ENCODE assay signal across 18 cellular contexts in genomic region chr3:16848007-16848406, GRCh38. TPM values are rescaled to one million over a fixed set of nuclear protein-coding genes. Genes with fewer than 3 reads are reported as not detected.
DNase-seq lines count a peak whose midpoint lies in the region; ATAC-seq lines count a peak whose summit lies in the region.
"Had no signal": no experiment of that assay in that cellular context is flagged by ENCODE, and none has a peak within 500 bp of the region (broad histone marks: within the 10 kb centered on the region; RNA-seq: fewer than 3 reads in every experiment).

No MANE protein-coding gene starts in this region.

- intact Hi-C loops in activated CD4-positive, alpha-beta T cell treated with anti-CD3 and anti-CD28 coated beads, Interleukin-2, amount 10 ng/mL, durations not matched to agents 24 days and 14 days (cut with micrococcal nuclease) = loop anchor here (10.0 kb wide), 1 partner anchor 897 kb away; the partner anchor contains the start of gene TBC1D5

- H3K27ac Mint-ChIP-seq in activated CD4-positive, alpha-beta T cell treated with anti-CD3 and anti-CD28 coated beads, Interleukin-2, amount 10 ng/mL, durations not matched to agents 24 days and 14 days = peak overlapping the region; percentile 13
- H3K27ac Mint-ChIP-seq in memory B cell = peak overlapping the region; percentile 26
- H3K27ac Mint-ChIP-seq: type B pancreatic cell had no signal

- H3K9me3 Mint-ChIP-seq in activated CD4-positive, alpha-beta T cell treated with anti-CD3 and anti-CD28 coated beads, Interleukin-2, amount 10 ng/mL, durations not matched to agents 24 days and 14 days = peaks cover 6% of the 10 kb centered on the region
- peaks cover 2% of the 10 kb centered on the region for H3K9me3 Mint-ChIP-seq in memory B cell

- ATAC-seq in GM19351 (IDR thresholded peaks at IDR 0.05; ENCODE audit: unreplicated experiment) = peak; percentile 71
- ATAC-seq in HG02981 (IDR thresholded peaks at IDR 0.05; ENCODE audit: unreplicated experiment) = peak; percentile 48
- ATAC-seq in memory B cell (ENCODE audit: low read depth) = no peak
- ATAC-seq in GM21447 (IDR thresholded peaks at IDR 0.05; ENCODE audit: unreplicated experiment) = no peak
- no peak for ATAC-seq in GM21367 (IDR thresholded peaks at IDR 0.05; ENCODE audit: unreplicated experiment)
- ATAC-seq: left cardiac atrium, mucosa of descending colon had no signal

- H3K4me3 Mint-ChIP-seq in activated CD4-positive, alpha-beta T cell treated with anti-CD3 and anti-CD28 coated beads, Interleukin-2, amount 10 ng/mL, durations not matched to agents 24 days and 14 days = no peak overlapping the region
- no peak overlapping the region for H3K4me3 Mint-ChIP-seq in memory B cell
- H3K4me3 Mint-ChIP-seq: type B pancreatic cell had no signal

- DNase-seq in activated CD4-positive, alpha-beta T cell treated with anti-CD3 and anti-CD28 coated beads, Interleukin-2, amount 10 ng/mL, durations not matched to agents 24 days and 14 days = peak; percentile 56
- no peak for DNase-seq in activated CD4-positive, alpha-beta T cell treated with anti-CD3 and anti-CD28 coated beads for 48 hours
- DNase-seq in memory B cell (ENCODE audit: low spot score in 2 of 2) (no peak), activated gamma-delta T cell (lab: John Stamatoyannopoulos, UW) (no peak)
- DNase-seq: C1 segment of cervical spinal cord, DMS53, hippocampal formation, KG1, left cardiac atrium, mucosa of descending colon, NCI-H1105, NCI-H748 treated with DMSO at 0.1 percent for 48 hours, Peyer's patch had no signal

- H3K36me3 Mint-ChIP-seq in activated CD4-positive, alpha-beta T cell treated with anti-CD3 and anti-CD28 coated beads, Interleukin-2, amount 10 ng/mL, durations not matched to agents 24 days and 14 days (ENCODE audit: low read depth) = peaks cover 2% of the 10 kb centered on the region
- no peaks in the 10 kb centered on the region for H3K36me3 Mint-ChIP-seq in memory B cell
- H3K36me3 Mint-ChIP-seq: type B pancreatic cell had no signal

- H3K4me1 Mint-ChIP-seq in activated CD4-positive, alpha-beta T cell treated with anti-CD3 and anti-CD28 coated beads, Interleukin-2, amount 10 ng/mL, durations not matched to agents 24 days and 14 days = peaks cover 34% of the 10 kb centered on the region
- peaks cover 29% of the 10 kb centered on the region for H3K4me1 Mint-ChIP-seq in memory B cell

- peaks cover 2% of the 10 kb centered on the region for H3K27me3 Mint-ChIP-seq in activated CD4-positive, alpha-beta T cell treated with anti-CD3 and anti-CD28 coated beads, Interleukin-2, amount 10 ng/mL, durations not matched to agents 24 days and 14 days
- H3K27me3 Mint-ChIP-seq in memory B cell = no peaks in the 10 kb centered on the region

RNA-seq across cellular contexts. Expression of gene PLCL2, which starts 36.7 kb away (rescaled TPM):
- total RNA-seq in activated CD4-positive, alpha-beta T cell treated with anti-CD3 and anti-CD28 coated beads, Interleukin-2, amount 10 ng/mL, durations not matched to agents 24 days and 14 days = 14.8 and 15.2 TPM in 2 replicates

Comparison
In these comparisons a context has a peak if more than half of its experiments do, and no peak if none do; other contexts are left out.
1. ATAC-seq: peak in GM19351 (single experiment) and HG02981 (single experiment); none in memory B cell (single experiment), GM21447 (single experiment) and GM21367 (single experiment).